Comparison of ENCODE assay signal across 12 cellular contexts in the genomic region with DNA sequence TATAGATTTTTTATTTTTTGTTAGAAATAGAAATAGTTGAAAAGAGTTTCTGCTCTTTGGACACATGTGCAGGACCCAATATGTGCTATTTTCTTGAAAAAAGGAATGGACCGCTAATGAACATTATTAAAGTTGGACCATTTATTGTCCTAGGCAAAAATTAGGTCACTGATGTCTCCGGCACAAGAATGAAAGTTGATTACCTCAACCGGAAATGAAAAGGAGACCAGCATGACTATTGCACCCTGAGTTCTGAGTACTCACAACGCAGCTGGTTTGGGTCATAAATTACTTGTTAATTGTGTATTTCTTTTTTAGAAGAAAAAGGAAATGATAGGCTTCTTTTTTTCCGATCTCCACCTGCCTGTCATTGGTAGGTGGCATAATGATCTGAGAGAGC.
A peak's percentile ranks its signal among the peaks of the same experiment; 100 is the strongest.
DNase-seq lines count a peak whose midpoint lies in the region; ATAC-seq and TF ChIP-seq lines count a peak whose summit lies in the region.
"Had no signal": no experiment of that assay in that cellular context is flagged by ENCODE, and none has a peak within 500 bp of the region (broad histone marks: within the 10 kb centered on the region; RNA-seq: fewer than 3 reads in every experiment).

No MANE protein-coding gene starts in this region.

- no peak overlapping the region for H3K27ac ChIP-seq in BLaER1
- no peak overlapping the region for H3K27ac ChIP-seq in esophagus squamous epithelium

- no peak overlapping the region for H3K9ac ChIP-seq in BLaER1

- WGBS in esophagus squamous epithelium, 2 donors: 47 to 74% methylated on average over 5 of the region's 5 CpGs

- H3K4me1 ChIP-seq in BLaER1 (peaks cover 11% of the 10 kb centered on the region), esophagus squamous epithelium (no peaks in the 10 kb centered on the region)

- peak in 2 of 3 experiments; percentile 12 to 72 for DNase-seq in NCI-H1417 (lab: John Stamatoyannopoulos, UW)
- DNase-seq in NCI-H2081 treated with DMSO at 0.1 percent for 48 hours (lab: John Stamatoyannopoulos, UW): no peak
- DNase-seq in NCI-H128 (lab: John Stamatoyannopoulos, UW; ENCODE audit: unreplicated experiment): no peak
- DNase-seq in esophagus squamous epithelium (lab: John Stamatoyannopoulos, UW): no peak
- DNase-seq in omental fat pad (ENCODE audit: low spot score): no peak
- DNase-seq: AML-193, endodermal cell, islet precursor cell, NCI-H1092 treated with DMSO at 0.1 percent for 48 hours had no signal

- H3K36me3 ChIP-seq in BLaER1 (no peaks in the 10 kb centered on the region), esophagus squamous epithelium (no peaks in the 10 kb centered on the region)

- H3K27me3 ChIP-seq in BLaER1 (no peaks in the 10 kb centered on the region), esophagus squamous epithelium (no peaks in the 10 kb centered on the region)

- intact Hi-C loops in esophagus squamous epithelium (cut with DNase I): no loop called here

- TF ChIP-seq CTCF in esophagus squamous epithelium (IDR thresholded peaks at IDR 0.05): no peak
- TF ChIP-seq CTCF in omental fat pad (IDR thresholded peaks at IDR 0.05): no peak

- ATAC-seq in GM19043 (IDR thresholded peaks at IDR 0.05; ENCODE audit: low read depth, unreplicated experiment) (peak; percentile 68), HG02885 (IDR thresholded peaks at IDR 0.05; ENCODE audit: poor library complexity, unreplicated experiment) (peak; percentile 93), omental fat pad (ENCODE audit: low FRiP score) (no peak)

- no peaks in the 10 kb centered on the region for H4K20me1 ChIP-seq in BLaER1

- H3K4me2 ChIP-seq in BLaER1: peak overlapping the region; percentile 31; the same call in 1 of the 2 replicates

- TF ChIP-seq POLR2A in esophagus squamous epithelium (IDR thresholded peaks at IDR 0.05): no peak

- H3K4me3 ChIP-seq in BLaER1 (no peak overlapping the region), esophagus squamous epithelium (no peak overlapping the region)

- H3K9me3 ChIP-seq in BLaER1 (no peaks in the 10 kb centered on the region), esophagus squamous epithelium (no peaks in the 10 kb centered on the region)

Comparison
In these comparisons a context has a peak if more than half of its experiments do, and no peak if none do; other contexts are left out.
1. DNase-seq: peak in NCI-H1417 (2 of 3); none in NCI-H2081 treated with DMSO at 0.1 percent for 48 hours (single experiment), NCI-H128 (single experiment), esophagus squamous epithelium (single experiment) and omental fat pad (single experiment).